ENCODE assay signal across 10 cellular contexts in the genomic region with DNA sequence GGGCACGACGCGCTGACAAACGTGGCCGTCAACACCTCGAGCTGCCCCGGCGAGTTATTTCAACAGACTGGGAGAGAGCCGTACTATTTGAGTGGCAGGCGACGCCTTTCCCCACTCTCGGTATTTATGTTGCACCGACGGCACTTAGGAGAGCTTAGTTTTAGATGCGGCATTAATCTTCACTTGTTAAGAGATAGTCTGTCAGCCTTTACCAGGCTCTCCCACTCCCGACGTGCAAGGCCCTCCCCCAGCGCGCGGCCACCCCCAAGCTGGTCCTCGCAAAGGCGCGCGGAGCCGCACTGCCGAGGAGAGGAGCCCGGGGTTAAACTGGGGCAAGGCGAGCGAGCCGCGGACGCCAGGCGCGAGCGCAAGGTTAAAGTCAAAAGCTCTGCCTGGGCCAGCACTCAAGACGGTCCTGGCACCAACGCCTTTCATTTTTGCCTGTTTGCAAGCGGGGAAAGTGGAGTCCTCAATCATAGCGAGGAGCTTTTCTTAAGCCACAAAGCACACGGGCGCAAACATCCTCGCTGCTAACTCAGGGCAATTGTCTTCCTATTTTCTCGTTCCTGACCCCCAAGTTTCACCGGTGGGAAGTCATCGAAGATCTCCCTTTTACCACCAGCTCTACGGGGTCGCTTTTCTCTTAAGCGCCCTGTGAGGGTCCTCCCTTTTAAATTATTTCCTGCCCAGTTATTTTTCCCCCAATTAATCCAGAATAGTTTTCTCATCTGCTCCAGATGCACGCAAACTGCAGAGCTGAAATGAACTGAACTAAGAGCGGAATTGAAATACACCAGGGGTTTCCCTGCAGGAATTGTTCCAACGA.
DNase-seq lines count a peak whose midpoint lies in the region; ATAC-seq and TF ChIP-seq lines count a peak whose summit lies in the region.
"Had no signal": no experiment of that assay in that cellular context is flagged by ENCODE, and none has a peak within 500 bp of the region (broad histone marks: within the 10 kb centered on the region; RNA-seq: fewer than 3 reads in every experiment).

No MANE protein-coding gene starts in this region.

- peaks cover 3% of the 10 kb centered on the region for H3K36me3 Mint-ChIP-seq in osteocyte (ENCODE audit: unreplicated experiment)

- no peaks in the 10 kb centered on the region for H3K9me3 Mint-ChIP-seq in osteocyte (ENCODE audit: unreplicated experiment)

- CTCF ChIA-PET in Panc1 (lab: Charles Lee), result interaction anchor here (0.6 kb wide), 1 partner anchor 174 kb away, joined by 3 read pairs; no protein-coding TSS in a partner anchor

- no peak for TF ChIP-seq POLR2A in GM18505 (IDR thresholded peaks at IDR 0.05; ENCODE audit: borderline replicate concordance, extremely low read depth, insufficient read depth, insufficient read length)

- H3K27me3 ChIP-seq in Panc1 (ENCODE audit: control insufficient read depth, insufficient read depth, low read length) (peaks cover 39% of the 10 kb centered on the region), heart right ventricle (peaks cover 26 to 100% (median 99%) of the 10 kb centered on the region in 7 donors)

- peaks cover 16% of the 10 kb centered on the region for H3K4me1 Mint-ChIP-seq in osteocyte (ENCODE audit: unreplicated experiment)

- BruUV-seq in Panc1 (replicated peaks; lab: Mats Ljungman, UMichigan), result no TSS peak

- H3K4me1 ChIP-seq in Panc1 (ENCODE audit: control insufficient read depth, insufficient read depth, low read length) (no peaks in the 10 kb centered on the region), heart right ventricle (peaks cover 3 to 21% (median 16%) of the 10 kb centered on the region in 9 donors)

- in situ Hi-C loops in Panc1 (cut with HindIII; ENCODE audit: low pct_unique_long_range_greater_than_20kb, low sequenced_read_pairs), result no loop called here

- peaks cover 96% of the 10 kb centered on the region for H3K27me3 Mint-ChIP-seq in osteocyte (ENCODE audit: unreplicated experiment)

- H3K9me3 ChIP-seq in Panc1 (ENCODE audit: control insufficient read depth, insufficient read depth, low read depth, low read length) (no peaks in the 10 kb centered on the region), heart right ventricle (peaks cover 0 to 5% (median 0%) of the 10 kb centered on the region in 11 donors)

- H3K4me3 ChIP-seq in Panc1 (ENCODE audit: low read depth in 2 of 2, low read length in 2 of 2), result peak overlapping the region in 1 of 2 experiments; percentile 15; a peak in 1 of 4 replicates
- peak overlapping the region in 9 of 10 donors; percentile 12 to 43 (median 26) for H3K4me3 ChIP-seq in heart right ventricle
- H3K4me3 ChIP-seq: PC-9 had no signal

- H3K36me3 ChIP-seq in Panc1 (ENCODE audit: control insufficient read depth, insufficient read depth, low read length) (no peaks in the 10 kb centered on the region; the same call in 1 of the 2 replicates), heart right ventricle (no peaks in the 10 kb centered on the region)

- 1 to 2% methylated on average over 51 of the region's 51 CpGs for WGBS in heart right ventricle, 2 donors

- intact Hi-C loops in Panc1 (cut with micrococcal nuclease; ENCODE audit: unreplicated experiment) (no loop called here), heart right ventricle (cut with DNase I) (loop anchor here in 1 of 10 donors (10.0 kb wide), 1 partner anchor 62 kb away; no protein-coding TSS in a partner anchor)

- TF ChIP-seq CTCF in Panc1 (IDR thresholded peaks at IDR 0.05) (no peak), heart right ventricle (IDR thresholded peaks at IDR 0.05) (no peak), osteocyte (IDR thresholded peaks at IDR 0.05) (no peak), GM20000 (IDR thresholded peaks at IDR 0.05; ENCODE audit: extremely low read depth, missing control alignments) (no peak)

- no peak overlapping the region for H3K27ac Mint-ChIP-seq in osteocyte (ENCODE audit: unreplicated experiment)

- peak overlapping the region; percentile 61 for H3K4me3 Mint-ChIP-seq in osteocyte (ENCODE audit: unreplicated experiment)

- H3K27ac ChIP-seq in Panc1 (ENCODE audit: low read length), result no peak overlapping the region
- H3K27ac ChIP-seq in heart right ventricle, result no peak overlapping the region
- H3K27ac ChIP-seq: PC-9 had no signal

- POLR2A ChIA-PET in Panc1 (lab: Charles Lee), result interaction anchor here (0.5 kb wide), 1 partner anchor 442 kb away, joined by 10 read pairs; no protein-coding TSS in a partner anchor

- DNase-seq in Daoy (ENCODE audit: low read depth) (peak; percentile 39), Panc1 (ENCODE audit: low read depth, low spot score) (no peak), heart right ventricle (no peak), osteocyte (ENCODE audit: extremely low spot score, unreplicated experiment) (no peak), GM20000 (ENCODE audit: low spot score) (no peak)
- DNase-seq in stimulated activated CD4-positive, alpha-beta T cell treated with anti-CD3 and anti-CD28 coated beads, Interleukin-12 subunit alpha, Interleukin-12 subunit beta, amount 100 ng/mL, for 4 hours, result no peak
- DNase-seq: GF-D8, PC-9 had no signal

- peak; percentile 52; the same call in 1 of the 2 replicates for ATAC-seq in Panc1
- peak in 1 of 8 donors; percentile 47 for ATAC-seq in heart right ventricle
- ATAC-seq in GM18505 (IDR thresholded peaks at IDR 0.05; ENCODE audit: unreplicated experiment), result no peak
- no peak for ATAC-seq in activated CD4-positive, CD25-positive, alpha-beta regulatory T cell treated with anti-CD3 and anti-CD28 coated beads, Interleukin-2, amount 50 U/mL, for 24 hours
